Comparison of ENCODE assay signal across 16 cellular contexts in genomic region chr3:100810671-100811070, GRCh38.
DNase-seq lines count a peak whose midpoint lies in the region; ATAC-seq and TF ChIP-seq lines count a peak whose summit lies in the region.
"Had no signal": no experiment of that assay in that cellular context is flagged by ENCODE, and none has a peak within 500 bp of the region (broad histone marks: within the 10 kb centered on the region; RNA-seq: fewer than 3 reads in every experiment).

No MANE protein-coding gene starts in this region.

- H2AK9ac ChIP-seq in IMR-90 (replicated peaks; ENCODE audit: low read depth, low read length, poor library complexity) = no peak overlapping the region

- no peaks in the 10 kb centered on the region for H3K36me3 ChIP-seq in IMR-90 (ENCODE audit: control insufficient read depth, insufficient read depth, low read length)
- no peaks in the 10 kb centered on the region for H3K36me3 ChIP-seq in body of pancreas (replicated peaks in 1 of 2; ENCODE audit: insufficient read depth in 1 of 2, low read depth in 2 of 2)
- H3K36me3 ChIP-seq: BE2C, HAP-1 had no signal

- no peak overlapping the region for H3K9ac ChIP-seq in IMR-90 (ENCODE audit: low read depth, low read length)

- H2BK15ac ChIP-seq in IMR-90 (ENCODE audit: low read depth, low read length) = no peak overlapping the region

- intact Hi-C loops in IMR-90 (cut with micrococcal nuclease) = loop anchor here (5.0 kb wide), 1 partner anchor 57 kb away; no protein-coding TSS in a partner anchor
- intact Hi-C loops in body of pancreas (cut with DNase I) = no loop called here

- no peak overlapping the region for H2AK5ac ChIP-seq in IMR-90 (ENCODE audit: low read depth, low read length)

- H3K79me1 ChIP-seq in IMR-90 (ENCODE audit: low read depth in 1 of 2, low read length in 2 of 2) = no peaks in the 10 kb centered on the region

- H2BK20ac ChIP-seq in IMR-90 (ENCODE audit: low read depth, low read length) = peak overlapping the region; percentile 78; the same call in 1 of the 2 replicates

- peaks cover 3% of the 10 kb centered on the region; the same call in 1 of the 2 replicates for H3K9me1 ChIP-seq in IMR-90 (ENCODE audit: insufficient read depth, low read length)

- in situ Hi-C loops in IMR-90 (cut with MboI; ENCODE audit: low sequenced_read_pairs) = no loop called here

- no peak overlapping the region; a peak in 1 of 4 replicates for H4K8ac ChIP-seq in IMR-90 (ENCODE audit: low read depth in 2 of 2, low read length in 2 of 2)

- DNase-seq in AG09319 (ENCODE audit: extremely low read depth, low read depth) = peak; percentile 34
- DNase-seq in IMR-90 = peak; percentile 89
- DNase-seq in choroid plexus epithelial cell (ENCODE audit: low read depth) = peak; percentile 71
- peak; percentile 5 for DNase-seq in myocyte (ENCODE audit: low read depth)
- DNase-seq in cerebellar nuclear complex (lab: John Stamatoyannopoulos, UW) = no peak
- DNase-seq in body of pancreas = no peak
- no peak for DNase-seq in activated gamma-delta T cell treated with Interleukin-2 at 50 U/mL for 16 hours
- DNase-seq in NCI-H2196 treated with DMSO at 0.1 percent for 48 hours (lab: John Stamatoyannopoulos, UW; ENCODE audit: unreplicated experiment) = no peak
- DNase-seq: aorta; BE2C; dorsolateral prefrontal cortex; NCI-H82; stimulated activated naive CD8-positive, alpha-beta T cell treated with anti-CD3 and anti-CD28 coated beads, Interleukin-15, Interleukin-2, amounts not matched to agents 100 U/mL and 50 U/mL, for 24 hours had no signal

- H3K4me1 ChIP-seq in IMR-90 (ENCODE audit: control insufficient read depth, insufficient read depth, low read length) (peaks cover 7% of the 10 kb centered on the region), body of pancreas (no peaks in the 10 kb centered on the region)
- H3K4me1 ChIP-seq: BE2C, HAP-1 had no signal

- H2BK120ac ChIP-seq in IMR-90 (ENCODE audit: low read depth, low read length) = peak overlapping the region; percentile 67; the same call in 1 of the 2 replicates

- no peak overlapping the region for H3K23ac ChIP-seq in IMR-90 (ENCODE audit: low read depth, low read length)

- TF ChIP-seq CTCF in AG09319 (IDR thresholded peaks at IDR 0.05; ENCODE audit: low read depth, low read length) (no peak), IMR-90 (conservative IDR thresholded peaks at IDR 0.05; ENCODE audit: low read depth, low read length) (no peak), choroid plexus epithelial cell (conservative IDR thresholded peaks at IDR 0.05; ENCODE audit: low read depth, low read length) (no peak), body of pancreas (IDR thresholded peaks at IDR 0.05) (no peak)

- H3K18ac ChIP-seq in IMR-90 (ENCODE audit: low read depth, low read length) = peak overlapping the region; percentile 78; the same call in 1 of the 2 replicates

- no peak overlapping the region for H4K91ac ChIP-seq in IMR-90 (ENCODE audit: insufficient read depth, low read depth, low read length)

- ATAC-seq in IMR-90 (ENCODE audit: low read depth) (peak; percentile 95), body of pancreas (no peak)
- ATAC-seq: stimulated activated naive CD8-positive, alpha-beta T cell treated with anti-CD3 and anti-CD28 coated beads, Interleukin-15, Interleukin-2, amounts not matched to agents 100 U/mL and 50 U/mL, for 24 hours had no signal

- 0 out of 2 replicates have a peak overlapping the region, but pooled peaks have one; percentile 57 for H3K14ac ChIP-seq in IMR-90 (replicated peaks; ENCODE audit: low read depth, low read length)

- POLR2A ChIA-PET in IMR-90 (lab: Charles Lee; ENCODE audit: unreplicated experiment) = no interaction called here

- H3K56ac ChIP-seq in IMR-90 (ENCODE audit: extremely low read depth, insufficient read depth, low read length) = no peak overlapping the region

- no peak overlapping the region for H4K5ac ChIP-seq in IMR-90 (ENCODE audit: low read depth, low read length)

- BruUV-seq in IMR-90 (replicated peaks; lab: Mats Ljungman, UMichigan) = no TSS peak

- no peak overlapping the region for H2AFZ ChIP-seq in IMR-90 (replicated peaks; ENCODE audit: low read length, poor library complexity)
- H2AFZ ChIP-seq: hepatocyte had no signal

- no CpG with 5 or more reads among the region's 1 CpG for WGBS in IMR-90 (ENCODE audit: extremely low coverage in 2 of 2, insufficient read length in 1 of 2), 2 experiments
- WGBS in body of pancreas, 2 donors = 91 to 92% methylated on average over 1 of the region's 1 CpG

- H3K9me3 ChIP-seq in IMR-90 (ENCODE audit: control insufficient read depth, insufficient read depth, low read length) (no peaks in the 10 kb centered on the region), body of pancreas (no peaks in the 10 kb centered on the region)
- H3K9me3 ChIP-seq: BE2C, HAP-1 had no signal

- TF ChIP-seq POLR2A in IMR-90 (IDR thresholded peaks at IDR 0.05; ENCODE audit: low read depth, low read length) (no peak), body of pancreas (IDR thresholded peaks at IDR 0.05) (no peak)

- TF ChIP-seq RAD21 in IMR-90 (IDR thresholded peaks at IDR 0.05; ENCODE audit: low read length) = no peak

- dilution Hi-C loops in IMR-90 (cut with HindIII; ENCODE audit: low sequenced_read_pairs, unreplicated experiment) = no loop called here

- H3K27ac ChIP-seq in IMR-90 (ENCODE audit: insufficient read depth, low read length) (no peak overlapping the region), body of pancreas (no peak overlapping the region)
- H3K27ac ChIP-seq: dorsolateral prefrontal cortex, hepatocyte, SK-N-MC had no signal

- peak overlapping the region; percentile 63 for H2BK5ac ChIP-seq in IMR-90 (ENCODE audit: low read depth, low read length, poor library complexity, severe bottlenecking)

- H3K4ac ChIP-seq in IMR-90 (ENCODE audit: low read depth, low read length) = peak overlapping the region; percentile 87; the same call in 1 of the 2 replicates

- H3K27me3 ChIP-seq in IMR-90 (ENCODE audit: control insufficient read depth, insufficient read depth, low read length) (peaks cover 1% of the 10 kb centered on the region; the same call in 1 of the 2 replicates), body of pancreas (no peaks in the 10 kb centered on the region)
- H3K27me3 ChIP-seq: dorsolateral prefrontal cortex, hepatocyte had no signal

- CTCF ChIA-PET in IMR-90 (lab: Yijun Ruan, JAX) = no interaction called here

- H3K4me3 ChIP-seq in IMR-90 (ENCODE audit: insufficient read depth, low read depth, low read length) = no peak overlapping the region
- no peak overlapping the region for H3K4me3 ChIP-seq in choroid plexus epithelial cell (ENCODE audit: low read depth, low read length)
- H3K4me3 ChIP-seq in body of pancreas = no peak overlapping the region
- H3K4me3 ChIP-seq: dorsolateral prefrontal cortex, HAP-1, hepatocyte, SK-N-MC had no signal

- H3K4me2 ChIP-seq in IMR-90 (ENCODE audit: low read depth, low read length) = peak overlapping the region; percentile 77; the same call in 1 of the 2 replicates
- H3K4me2 ChIP-seq: hepatocyte had no signal

- no peaks in the 10 kb centered on the region for H4K20me1 ChIP-seq in IMR-90 (ENCODE audit: insufficient read depth, low read length)

TF ChIP-seq in IMR-90, 13 proteins besides CTCF, POLR2A, EP300 and RAD21:
- no peak for TF ChIP-seq RCOR1 (IDR thresholded peaks at IDR 0.05; ENCODE audit: insufficient replicate concordance, low read length)
- peak; percentile 75 for TF ChIP-seq FOS (IDR thresholded peaks at IDR 0.05; ENCODE audit: low read depth, low read length)
- no peak for TF ChIP-seq USF2 (IDR thresholded peaks at IDR 0.05; ENCODE audit: low read depth, low read length)
- TF ChIP-seq MAZ (IDR thresholded peaks at IDR 0.05; ENCODE audit: borderline replicate concordance, low read depth, low read length) = no peak
- peak; percentile 51; the same call in 1 of the 2 replicates for TF ChIP-seq MAFK (IDR thresholded peaks at IDR 0.05; ENCODE audit: low read depth, low read length)
- TF ChIP-seq BHLHE40 (IDR thresholded peaks at IDR 0.05; ENCODE audit: low read depth, low read length) = peak; percentile 25; the same call in 1 of the 2 replicates
- TF ChIP-seq CEBPB (IDR thresholded peaks at IDR 0.05; ENCODE audit: low read depth, low read length) = peak; percentile 25; the same call in 1 of the 2 replicates
- TF ChIP-seq ELK1 (IDR thresholded peaks at IDR 0.05; ENCODE audit: borderline replicate concordance, low read depth, low read length) = no peak
- TF ChIP-seq RFX5 (IDR thresholded peaks at IDR 0.05; ENCODE audit: low read depth, low read length) = no peak
- no peak for TF ChIP-seq CHD1 (IDR thresholded peaks at IDR 0.05; ENCODE audit: low read depth, low read length)
- no peak for TF ChIP-seq MXI1 (IDR thresholded peaks at IDR 0.05; ENCODE audit: borderline replicate concordance, low read depth, low read length)
- TF ChIP-seq NFE2L2 (IDR thresholded peaks at IDR 0.05; ENCODE audit: low read depth, low read length) = no peak
- no peak for TF ChIP-seq SMC3 (IDR thresholded peaks at IDR 0.05; ENCODE audit: low read depth, low read length)

Comparison
In these comparisons a context has a peak if more than half of its experiments do, and no peak if none do; other contexts are left out.
1. DNase-seq: peak in AG09319 (single experiment), IMR-90 (single experiment), choroid plexus epithelial cell (single experiment) and myocyte (single experiment); none in cerebellar nuclear complex (0 of 2), body of pancreas (0 of 4), activated gamma-delta T cell treated with Interleukin-2 at 50 U/mL for 16 hours (single experiment) and NCI-H2196 treated with DMSO at 0.1 percent for 48 hours (single experiment).